In genomic region chr11:17221968-17222367, GRCh38 we compare ENCODE assay signal across 2 cellular contexts.
TF ChIP-seq lines count a peak whose summit lies in the region.

No MANE protein-coding gene starts in this region.

TF ChIP-seq in HepG2, 621 proteins besides CTCF, POLR2A, EP300 and RAD21:
- TF ChIP-seq GTF2F1 (IDR thresholded peaks at IDR 0.05; ENCODE audit: low read length): no peak
- peak; percentile 51 for TF ChIP-seq ZBTB40 (IDR thresholded peaks at IDR 0.05)
- no peak for TF ChIP-seq ZBTB40 (CRISPR knock-in tag; IDR thresholded peaks at IDR 0.05)
- TF ChIP-seq ZNF333 (CRISPR knock-in tag; IDR thresholded peaks at IDR 0.05; ENCODE audit: borderline replicate concordance): no peak

TF ChIP-seq in GM12891, 5 proteins besides CTCF, POLR2A, EP300 and RAD21:
- no peak for TF ChIP-seq POU2F2 (IDR thresholded peaks at IDR 0.05; ENCODE audit: low read depth, low read length)
TF ChIP-seq in GM12891: peak in this region for 0.
